In genomic region chr14:29745863-29746262, GRCh38 we compare ENCODE assay signal across 30 cellular contexts.
"Had no signal": no experiment of that assay in that cellular context is flagged by ENCODE, and none has a peak within 500 bp of the region (broad histone marks: within the 10 kb centered on the region; RNA-seq: fewer than 3 reads in every experiment).

No MANE protein-coding gene starts in this region.

- H3K36me3 ChIP-seq: gastroesophageal sphincter, heart left ventricle, left lung, neutrophil, pancreas, thyroid gland, vagina had no signal

- H3K4me3 ChIP-seq: dorsolateral prefrontal cortex, gastroesophageal sphincter, heart left ventricle, hepatocyte, left lung, lung, mucosa of descending colon, pancreas, smooth muscle cell, thyroid gland, vagina had no signal

- H3K27ac ChIP-seq: dorsolateral prefrontal cortex, epithelial cell of prostate, gastroesophageal sphincter, hepatocyte, left lung, neutrophil, pancreas, thyroid gland, vagina had no signal

- H3K27me3 ChIP-seq: dorsolateral prefrontal cortex, gastroesophageal sphincter, heart left ventricle, hepatocyte, left lung, neutrophil, pancreas, thyroid gland, vagina had no signal

- H3K4me2 ChIP-seq: hepatocyte, smooth muscle cell had no signal

- DNase-seq: cortex of kidney; dorsolateral prefrontal cortex; effector CD4-positive, alpha-beta T cell; foreskin fibroblast; heart left ventricle; kidney; left lung; mesenchymal stem cell; mucosa of descending colon; naive B cell; pancreas; retina; stimulated activated CD4-positive, alpha-beta T cell treated with anti-CD3 and anti-CD28 coated beads, Interleukin-12 subunit alpha, Interleukin-12 subunit beta, amount 100 ng/mL, for 4 hours; stimulated activated CD4-positive, alpha-beta T cell treated with anti-CD3 and anti-CD28 coated beads, Interleukin-1b, Interleukin-23, amount 100 ng/mL, for 48 hours; stimulated activated CD4-positive, alpha-beta T cell treated with anti-CD3 and anti-CD28 coated beads, Interleukin-4, amount 100 ng/mL, for 1 hour; stimulated activated CD8-positive, alpha-beta memory T cell treated with anti-CD3 and anti-CD28 coated beads, Interleukin-4, amount 100 ng/mL, for 48 hours; stimulated activated naive CD4-positive, alpha-beta T cell; stimulated activated naive CD8-positive, alpha-beta T cell treated with anti-CD3 and anti-CD28 coated beads, Interleukin-15, amount 100 ng/mL, for 72 hours; thyroid gland; trophoblast cell had no signal

- ATAC-seq: esophagus mucosa; gastroesophageal sphincter; left lung; mucosa of descending colon; natural killer cell treated with Interleukin-12 subunit alpha and Interleukin-12 subunit beta and Interleukin-15 and Interleukin-18, amount 100 ng/mL, for 72 hours; pancreas; sciatic nerve; stimulated activated naive CD8-positive, alpha-beta T cell treated with anti-CD3 and anti-CD28 coated beads, Interleukin-15, amount 100 ng/mL, for 72 hours had no signal

- H3K9me3 ChIP-seq: gastroesophageal sphincter, heart left ventricle, left lung, mucosa of descending colon, neutrophil, pancreas, thyroid gland, vagina had no signal

- H3K4me1 ChIP-seq: thyroid gland had no signal
